Comparison of ENCODE assay signal across 8 cellular contexts in genomic region chr20:49915380-49916145, GRCh38. TPM values are rescaled to one million over a fixed set of nuclear protein-coding genes. Genes with fewer than 3 reads are reported as not detected.
DNase-seq lines count a peak whose midpoint lies in the region; ATAC-seq, FAIRE-seq and TF ChIP-seq lines count a peak whose summit lies in the region.

Gene SPATA2 (minus strand): TSS chr20:49915529. CDS start chr20:49908490, 7,039 bp downstream.

- H3K36me3 Mint-ChIP-seq in activated CD4-positive, alpha-beta T cell treated with anti-CD3 and anti-CD28 coated beads, Interleukin-2, amount 10 ng/mL, durations not matched to agents 24 days and 14 days (ENCODE audit: low read depth), result no peaks in the 10 kb centered on the region

- intact Hi-C loops in activated CD4-positive, alpha-beta T cell treated with anti-CD3 and anti-CD28 coated beads, Interleukin-2, amount 10 ng/mL, durations not matched to agents 24 days and 14 days (cut with micrococcal nuclease), result loop anchor here (2.0 kb wide), 2 partner anchors 21 to 23 kb away; partner anchors contain the start of gene RNF114

- DNase-seq in BE2C (peak; percentile 98), GM19239 (ENCODE audit: insufficient read length, low spot score) (peak; percentile 97), NCI-H526 (lab: John Stamatoyannopoulos, UW) (peak; percentile 91 to 98), coronary artery (ENCODE audit: low spot score) (peak; percentile 97), left lobe of liver (ENCODE audit: low spot score) (peak; percentile 96)
- DNase-seq in activated CD4-positive, alpha-beta T cell treated with anti-CD3 and anti-CD28 coated beads, Interleukin-2, amount 10 ng/mL, durations not matched to agents 24 days and 14 days, result peak; percentile 97
- DNase-seq in stimulated activated CD4-positive, alpha-beta T cell treated with anti-CD3 and anti-CD28 coated beads, Interleukin-2, amount 100 ng/mL, for 24 hours, result peak; percentile 95

- no peaks in the 10 kb centered on the region for H3K9me3 ChIP-seq in BE2C

- H3K27ac ChIP-seq in coronary artery, result peak within 1 kb of the TSS; percentile 94 to 99

- H3K27me3 ChIP-seq in BE2C, result no peaks in the 10 kb centered on the region

- TF ChIP-seq CTCF in BE2C (IDR thresholded peaks at IDR 0.05; ENCODE audit: low read depth, low read length), result no peak
- TF ChIP-seq CTCF in coronary artery (IDR thresholded peaks at IDR 0.05), result no peak

- no peaks in the 10 kb centered on the region for H3K9me3 Mint-ChIP-seq in activated CD4-positive, alpha-beta T cell treated with anti-CD3 and anti-CD28 coated beads, Interleukin-2, amount 10 ng/mL, durations not matched to agents 24 days and 14 days

- H3K27ac Mint-ChIP-seq in activated CD4-positive, alpha-beta T cell treated with anti-CD3 and anti-CD28 coated beads, Interleukin-2, amount 10 ng/mL, durations not matched to agents 24 days and 14 days, result peak within 1 kb of the TSS; percentile 100

- peaks cover 23% of the 10 kb centered on the region for H3K4me1 Mint-ChIP-seq in activated CD4-positive, alpha-beta T cell treated with anti-CD3 and anti-CD28 coated beads, Interleukin-2, amount 10 ng/mL, durations not matched to agents 24 days and 14 days

- FAIRE-seq in GM19239 (lab: Jason Lieb, UNC), result peak; percentile 89

- ATAC-seq in HG03442 (IDR thresholded peaks at IDR 0.05; ENCODE audit: unreplicated experiment) (peak; percentile 76), left lobe of liver (peak; percentile 83)

- peaks cover 5% of the 10 kb centered on the region for H3K36me3 ChIP-seq in BE2C

- H3K4me3 Mint-ChIP-seq in activated CD4-positive, alpha-beta T cell treated with anti-CD3 and anti-CD28 coated beads, Interleukin-2, amount 10 ng/mL, durations not matched to agents 24 days and 14 days, result peak within 1 kb of the TSS; percentile 96

- peaks cover 5% of the 10 kb centered on the region; the same call in 1 of the 2 replicates for H3K4me1 ChIP-seq in BE2C

- H3K27me3 Mint-ChIP-seq in activated CD4-positive, alpha-beta T cell treated with anti-CD3 and anti-CD28 coated beads, Interleukin-2, amount 10 ng/mL, durations not matched to agents 24 days and 14 days, result no peaks in the 10 kb centered on the region

- H3K4me3 ChIP-seq in BE2C (ENCODE audit: low read depth, low read length) (peak within 1 kb of the TSS; percentile 89), coronary artery (peak within 1 kb of the TSS; percentile 98)

RNA-seq across cellular contexts. Expression of gene SPATA2, which starts in this region (rescaled TPM):
- 16.4 TPM for polyA plus RNA-seq in BE2C (2012; ENCODE audit: insufficient read depth, insufficient read length, low read depth)
- total RNA-seq in activated CD4-positive, alpha-beta T cell treated with anti-CD3 and anti-CD28 coated beads, Interleukin-2, amount 10 ng/mL, durations not matched to agents 24 days and 14 days, result 8.8 and 9.9 TPM in 2 replicates
- 3.2 TPM for total RNA-seq in left lobe of liver

Comparison
In these comparisons a context has a peak if more than half of its experiments do, and no peak if none do; other contexts are left out.
1. Peak in every context shown above with its lines: DNase-seq, ATAC-seq, H3K4me3 ChIP-seq and H3K27ac ChIP-seq.